1 cellular context compared by ENCODE assay signal in the genomic region with DNA sequence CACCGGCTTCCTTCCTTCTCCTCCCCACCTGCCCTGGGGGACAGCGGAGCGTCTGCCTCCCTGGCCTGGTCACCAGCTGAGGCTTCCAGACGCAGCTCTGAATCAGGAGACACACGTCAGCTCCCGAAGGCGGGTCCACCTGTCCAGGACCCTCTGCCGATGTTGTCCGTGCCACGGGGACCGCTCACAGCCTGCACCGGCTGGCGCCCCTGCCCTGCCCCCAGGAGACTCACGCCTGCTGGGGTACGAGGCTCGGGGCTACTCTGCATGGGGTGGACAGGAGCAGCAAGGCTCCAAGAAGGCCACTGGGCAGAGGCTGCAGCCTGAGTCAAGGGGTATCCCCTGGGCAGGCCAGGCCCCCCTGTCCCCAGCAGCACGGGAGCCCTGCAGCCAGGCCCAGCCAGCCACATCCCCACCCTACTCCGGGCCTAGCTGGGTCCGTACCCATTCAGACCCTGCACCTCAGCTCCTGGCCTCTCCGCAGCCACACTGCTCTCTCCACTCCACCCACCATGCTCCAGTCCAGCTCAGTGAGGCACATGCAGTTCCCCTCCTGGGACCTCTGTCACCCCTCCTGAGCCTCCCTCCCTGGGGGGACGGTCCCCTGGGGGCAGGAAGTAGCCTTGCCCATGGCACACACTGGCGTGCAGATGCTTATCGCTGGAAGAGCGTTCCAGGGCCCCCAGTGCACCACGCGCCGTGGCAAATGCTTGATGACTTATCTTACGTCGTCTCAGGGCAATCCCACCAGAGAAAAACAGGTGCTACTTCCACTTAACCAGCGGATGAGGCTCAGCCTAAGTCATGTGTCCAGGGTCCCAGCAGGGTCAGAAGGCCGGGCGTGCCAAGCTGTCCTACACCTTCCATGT.
TF ChIP-seq lines count a peak whose summit lies in the region.

No MANE protein-coding gene starts in this region.

TF ChIP-seq in GM12878, 131 proteins besides CTCF, POLR2A, EP300 and RAD21:
- TF ChIP-seq POLR2AphosphoS2 (IDR thresholded peaks at IDR 0.05; ENCODE audit: low read depth, low read length) (no peak), ZNF207 (IDR thresholded peaks at IDR 0.05; ENCODE audit: borderline replicate concordance) (no peak), ATF3 (IDR thresholded peaks at IDR 0.05; ENCODE audit: borderline replicate concordance, extremely low read depth, low read depth, low read length) (no peak), MEF2B (IDR thresholded peaks at IDR 0.05; ENCODE audit: partially characterized antibody, poor library complexity, severe bottlenecking) (peak; percentile 25), PAX8 (IDR thresholded peaks at IDR 0.05) (no peak), ZZZ3 (IDR thresholded peaks at IDR 0.05; ENCODE audit: control insufficient read depth, insufficient read length, low read depth) (no peak)
TF ChIP-seq in GM12878: peak in this region for 1.
